1 cellular context compared by ENCODE assay signal in genomic region chr1:53220171-53220961, GRCh38.
A peak's percentile ranks its signal among the peaks of the same experiment; 100 is the strongest.
TF ChIP-seq lines count a peak whose summit lies in the region.

CZIB (minus strand) TSS chr1:53220634; CDS start chr1:53220575, 59 bp downstream.

TF ChIP-seq in K562, 482 proteins besides CTCF, POLR2A, EP300 and RAD21 (continued from another document and continues in another):
- TF ChIP-seq ARID4B (CRISPR knock-in tag; IDR thresholded peaks at IDR 0.05) (peak; percentile 93), NR3C1 (CRISPR knock-in tag; IDR thresholded peaks at IDR 0.05) (0 out of 2 replicates have a peak, but pooled peaks have one; percentile 69), ZEB2 (IDR thresholded peaks at IDR 0.05) (peak; percentile 78), HMGXB4 (CRISPR knock-in tag; IDR thresholded peaks at IDR 0.05) (0 out of 2 replicates have a peak, but pooled peaks have one; percentile 66), YY1 (IDR thresholded peaks at IDR 0.05; ENCODE audit: borderline replicate concordance in 1 of 3, control insufficient read depth in 1 of 3, extremely low read depth in 1 of 3, insufficient read depth in 3 of 3, insufficient read length in 1 of 3, insufficient replicate concordance in 2 of 3, low read depth in 1 of 3, low read length in 2 of 3) (peak in 1 of 3 experiments; percentile 65), RREB1 (CRISPR knock-in tag; IDR thresholded peaks at IDR 0.05) (peak; percentile 78), ZNF592 (IDR thresholded peaks at IDR 0.05) (peak; percentile 22; the same call in 1 of the 2 replicates), NCOA4 (IDR thresholded peaks at IDR 0.05; ENCODE audit: partially characterized antibody) (no peak), ID3 (CRISPR knock-in tag; IDR thresholded peaks at IDR 0.05) (no peak), ID3 (tag; IDR thresholded peaks at IDR 0.05) (peak; percentile 71), MAFG (tag; conservative IDR thresholded peaks at IDR 0.05) (no peak), ETV5 (CRISPR knock-in tag; IDR thresholded peaks at IDR 0.05; ENCODE audit: low read depth) (peak; percentile 97), BMI1 (IDR thresholded peaks at IDR 0.05; ENCODE audit: low read length) (no peak), ZBTB17 (CRISPR knock-in tag; IDR thresholded peaks at IDR 0.05) (peak; percentile 68; the same call in 1 of the 2 replicates), HBP1 (CRISPR knock-in tag; IDR thresholded peaks at IDR 0.05) (peak; percentile 69; the same call in 1 of the 2 replicates), SIN3A (IDR thresholded peaks at IDR 0.05; ENCODE audit: borderline replicate concordance in 2 of 2, control insufficient read depth in 1 of 2, low read depth in 2 of 2, low read length in 2 of 2) (peak in 1 of 2 experiments; percentile 67; a peak in 2 of 4 replicates), RB1 (IDR thresholded peaks at IDR 0.05; ENCODE audit: low read depth) (peak; percentile 65; the same call in 1 of the 2 replicates), IRF1 (CRISPR knock-in tag; IDR thresholded peaks at IDR 0.05; ENCODE audit: borderline replicate concordance) (no peak), MED1 (CRISPR knock-in tag; IDR thresholded peaks at IDR 0.05; ENCODE audit: borderline replicate concordance) (no peak), FUS (optimal IDR thresholded peaks at IDR 0.05; ENCODE audit: low read depth, low read length) (peak; percentile 34), MTA3 (IDR thresholded peaks at IDR 0.05; ENCODE audit: borderline replicate concordance) (peak; percentile 95; the same call in 1 of the 2 replicates), HDAC2 (IDR thresholded peaks at IDR 0.05) (peak; percentile 97), PHB (CRISPR knock-in tag; IDR thresholded peaks at IDR 0.05) (0 out of 2 replicates have a peak, but pooled peaks have one; percentile 18), MEIS2 (IDR thresholded peaks at IDR 0.05; ENCODE audit: partially characterized antibody) (peak; percentile 76), GATAD2B (IDR thresholded peaks at IDR 0.05; ENCODE audit: borderline replicate concordance) (peak; percentile 35; the same call in 1 of the 2 replicates), DIDO1 (tag; IDR thresholded peaks at IDR 0.05; ENCODE audit: low read depth) (peak; percentile 47; the same call in 1 of the 2 replicates), MXI1 (IDR thresholded peaks at IDR 0.05; ENCODE audit: low read depth, low read length) (peak; percentile 41; the same call in 1 of the 2 replicates), POLR2AphosphoS5 (IDR thresholded peaks at IDR 0.05; ENCODE audit: control insufficient read depth, insufficient read depth, low read depth, low read length) (peak; percentile 84; the same call in 1 of the 2 replicates), ETV6 (IDR thresholded peaks at IDR 0.05; ENCODE audit: borderline replicate concordance in 1 of 2, low read depth in 2 of 2, low read length in 1 of 2) (no peak), ETV6 (CRISPR knock-in tag; IDR thresholded peaks at IDR 0.05; ENCODE audit: borderline replicate concordance) (0 out of 2 replicates have a peak, but pooled peaks have one; percentile 13), ATF1 (CRISPR knock-in tag; IDR thresholded peaks at IDR 0.05) (0 out of 2 replicates have a peak, but pooled peaks have one; percentile 50), ATF1 (tag; IDR thresholded peaks at IDR 0.05) (peak; percentile 95), TAF1 (IDR thresholded peaks at IDR 0.05; ENCODE audit: control insufficient read depth, extremely low read depth, insufficient read depth, low read length, severe bottlenecking) (peak; percentile 88), ZBTB2 (IDR thresholded peaks at IDR 0.05) (peak; percentile 96), SP1 (CRISPR knock-in tag; IDR thresholded peaks at IDR 0.05) (peak; percentile 88), SIRT6 (IDR thresholded peaks at IDR 0.05; ENCODE audit: low read depth, low read length) (no peak)
